ENCODE assay signal across 13 cellular contexts in the genomic region with DNA sequence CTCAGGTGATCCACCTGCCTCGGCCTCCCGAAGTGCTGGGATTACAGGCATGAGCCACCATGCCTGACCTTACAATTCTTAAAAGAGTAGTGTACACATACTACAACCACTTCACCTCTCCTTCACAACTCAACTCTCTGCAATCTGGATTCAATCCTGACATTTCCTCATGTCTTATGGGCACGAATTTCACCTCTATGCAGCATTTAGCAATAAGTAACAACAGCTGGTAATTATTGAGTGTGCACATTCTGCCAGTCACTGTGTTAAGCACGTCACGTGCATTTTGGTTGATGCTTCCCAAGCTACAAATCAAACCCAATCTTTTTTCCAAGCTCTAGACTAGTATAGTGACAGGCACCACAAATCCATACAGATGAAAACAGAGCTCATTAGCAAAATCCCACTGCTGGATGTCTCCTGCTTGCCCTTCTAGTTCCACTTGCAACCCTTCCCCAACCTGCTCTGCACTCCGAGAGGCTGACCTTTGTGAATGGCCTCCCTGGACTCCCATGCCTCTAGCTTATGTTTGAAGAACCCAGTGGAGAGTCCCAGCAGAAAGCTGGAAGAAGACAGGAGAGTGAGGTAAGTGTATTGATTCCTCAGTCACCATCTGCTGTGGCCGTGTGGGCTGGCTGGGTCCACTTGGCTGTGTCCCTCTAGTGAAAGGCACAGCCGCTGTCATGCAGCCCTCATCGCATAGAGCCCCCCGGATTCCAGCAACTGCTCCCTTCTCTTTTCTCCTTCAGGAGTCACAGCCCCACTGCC.
"Had no signal": no experiment of that assay in that cellular context is flagged by ENCODE, and none has a peak within 500 bp of the region (broad histone marks: within the 10 kb centered on the region; RNA-seq: fewer than 3 reads in every experiment).

No MANE protein-coding gene starts in this region.

- H3K27ac ChIP-seq: brain microvascular endothelial cell, spleen, testis had no signal

- H3K9me3 ChIP-seq: spleen, testis had no signal

- H3K4me1 ChIP-seq: testis had no signal

- H3K27me3 ChIP-seq: brain microvascular endothelial cell, spleen, testis had no signal

- H3K36me3 ChIP-seq: brain microvascular endothelial cell, spleen had no signal

- DNase-seq: activated CD4-positive, alpha-beta T cell treated with anti-CD3 and anti-CD28 coated beads for 48 hours; activated CD8-positive, alpha-beta T cell treated with anti-CD3 and anti-CD28 coated beads for 36 hours; activated gamma-delta T cell; activated T-cell treated with anti-CD3 and anti-CD28 coated beads, Interleukin-2, amount 50 U/mL, for 4 hours; brain microvascular endothelial cell; dermis blood vessel endothelial cell; foreskin fibroblast; hypothalamus; left ventricle myocardium superior; natural killer cell; spleen; stimulated activated naive CD8-positive, alpha-beta T cell treated with anti-CD3 and anti-CD28 coated beads, Interleukin-15, amount 100 ng/mL, for 72 hours; testis had no signal

- H3K4me3 ChIP-seq: spleen, testis had no signal
